Comparison of ENCODE assay signal across 10 cellular contexts in genomic region chr7:51369746-51370145, GRCh38. TPM values are rescaled to one million over a fixed set of nuclear protein-coding genes. Genes with fewer than 3 reads are reported as not detected.
A peak's percentile ranks its signal among the peaks of the same experiment; 100 is the strongest.
DNase-seq lines count a peak whose midpoint lies in the region; ATAC-seq, FAIRE-seq and TF ChIP-seq lines count a peak whose summit lies in the region.
"Had no signal": no experiment of that assay in that cellular context is flagged by ENCODE, and none has a peak within 500 bp of the region (broad histone marks: within the 10 kb centered on the region; RNA-seq: fewer than 3 reads in every experiment).

No MANE protein-coding gene starts in this region.

- no peaks in the 10 kb centered on the region for H3K27me3 ChIP-seq in BE2C

- peak; percentile 55 for ATAC-seq in GM18867 (IDR thresholded peaks at IDR 0.05; ENCODE audit: unreplicated experiment)
- no peak for ATAC-seq in activated T-cell treated with anti-CD3 and anti-CD28 coated beads, Interleukin-2, amount 50 U/mL, for 72 hours (replicated peaks in 1 of 2)

- H3K36me3 Mint-ChIP-seq in activated T-cell treated with anti-CD3 and anti-CD28 coated beads, Interleukin-2, amount 50 U/mL, for 72 hours (ENCODE audit: insufficient read depth in 2 of 2) = no peaks in the 10 kb centered on the region

- peak; percentile 9 for FAIRE-seq in islet of Langerhans (lab: Jason Lieb, UNC)

- no peak overlapping the region for H3K27ac Mint-ChIP-seq in activated T-cell treated with anti-CD3 and anti-CD28 coated beads, Interleukin-2, amount 50 U/mL, for 72 hours

- no peaks in the 10 kb centered on the region for H3K9me3 ChIP-seq in BE2C

- no peaks in the 10 kb centered on the region for H3K27me3 Mint-ChIP-seq in activated T-cell treated with anti-CD3 and anti-CD28 coated beads, Interleukin-2, amount 50 U/mL, for 72 hours (ENCODE audit: low read depth)

- H3K4me1 ChIP-seq in BE2C = peaks cover 7% of the 10 kb centered on the region

- TF ChIP-seq CTCF in BE2C (IDR thresholded peaks at IDR 0.05; ENCODE audit: low read depth, low read length) = peak; percentile 45

- no peak overlapping the region for H3K4me3 ChIP-seq in BE2C (ENCODE audit: low read depth, low read length)

- no peaks in the 10 kb centered on the region for H3K9me3 Mint-ChIP-seq in activated T-cell treated with anti-CD3 and anti-CD28 coated beads, Interleukin-2, amount 50 U/mL, for 72 hours

- DNase-seq in BE2C (no peak), RKO (ENCODE audit: low spot score) (peak; percentile 38), H4 (ENCODE audit: low spot score) (no peak), hippocampal formation (lab: John Stamatoyannopoulos, UW) (no peak)
- no peak for DNase-seq in activated naive CD4-positive, alpha-beta T cell treated with anti-CD3 and anti-CD28 coated beads, Interleukin-2, amount 50 U/mL, for 16 hours
- DNase-seq in activated T-cell treated with anti-CD3 and anti-CD28 coated beads, Interleukin-2, amount 50 U/mL, for 72 hours = no peak
- DNase-seq: aorta had no signal

- H3K4me1 Mint-ChIP-seq in activated T-cell treated with anti-CD3 and anti-CD28 coated beads, Interleukin-2, amount 50 U/mL, for 72 hours (ENCODE audit: low read depth) = no peaks in the 10 kb centered on the region

- H3K36me3 ChIP-seq in BE2C = no peaks in the 10 kb centered on the region

- H3K4me3 Mint-ChIP-seq in activated T-cell treated with anti-CD3 and anti-CD28 coated beads, Interleukin-2, amount 50 U/mL, for 72 hours = no peak overlapping the region

RNA-seq across cellular contexts. Expression of gene COBL, which starts 53.1 kb away (rescaled TPM):
- not detected for polyA plus RNA-seq in BE2C (2012; ENCODE audit: insufficient read depth, insufficient read length, low read depth)
- 0.21 and 0.81 TPM in 2 replicates for total RNA-seq in H4 (2014; rRNA removed; shearing (Covaris generic))
- total RNA-seq in activated T-cell treated with anti-CD3 and anti-CD28 coated beads, Interleukin-2, amount 50 U/mL, for 72 hours = not detected
- total RNA-seq: pulmonary artery endothelial cell had no signal
